1 cellular context compared by ENCODE assay signal in genomic region chr5:140401362-140402257, GRCh38.
TF ChIP-seq lines count a peak whose summit lies in the region.

Gene ANKHD1, plus strand, starts transcription at chr5:140401833. Its CDS starts 135 bp downstream, at chr5:140401968.

TF ChIP-seq in HepG2, 621 proteins besides CTCF, POLR2A, EP300 and RAD21 (continued from another document and continues in another):
- TF ChIP-seq FOXO1 (CRISPR knock-in tag; IDR thresholded peaks at IDR 0.05) (no peak), MEF2D (CRISPR knock-in tag; IDR thresholded peaks at IDR 0.05) (no peak), TGIF2 (CRISPR knock-in tag; IDR thresholded peaks at IDR 0.05) (peak; percentile 72), TRAFD1 (CRISPR knock-in tag; IDR thresholded peaks at IDR 0.05; ENCODE audit: borderline replicate concordance) (no peak), BORCS8-MEF2B (CRISPR knock-in tag; IDR thresholded peaks at IDR 0.05) (no peak), ZNF616 (CRISPR knock-in tag; IDR thresholded peaks at IDR 0.05; ENCODE audit: low read depth) (no peak), ZNF790 (CRISPR knock-in tag; IDR thresholded peaks at IDR 0.05; ENCODE audit: borderline replicate concordance) (no peak; the same call in 1 of the 2 replicates), ZNF510 (CRISPR knock-in tag; IDR thresholded peaks at IDR 0.05; ENCODE audit: low read depth) (no peak), XRCC5 (optimal IDR thresholded peaks at IDR 0.05; ENCODE audit: low read length) (no peak), ELK4 (CRISPR knock-in tag; IDR thresholded peaks at IDR 0.05; ENCODE audit: borderline replicate concordance) (no peak), MTF2 (CRISPR knock-in tag; IDR thresholded peaks at IDR 0.05; ENCODE audit: borderline replicate concordance) (peak; percentile 84), ZNF775 (CRISPR knock-in tag; IDR thresholded peaks at IDR 0.05; ENCODE audit: borderline replicate concordance) (peak; percentile 44; the same call in 1 of the 2 replicates), MTA1 (CRISPR knock-in tag; IDR thresholded peaks at IDR 0.05; ENCODE audit: borderline replicate concordance) (peak; percentile 34; the same call in 1 of the 2 replicates), GMEB2 (CRISPR knock-in tag; IDR thresholded peaks at IDR 0.05; ENCODE audit: low read depth) (peak; percentile 75; the same call in 1 of the 2 replicates), BCLAF1 (IDR thresholded peaks at IDR 0.05) (no peak), ATF3 (CRISPR knock-in tag; IDR thresholded peaks at IDR 0.05) (peak; percentile 45; the same call in 1 of the 2 replicates), ZNF749 (CRISPR knock-in tag; IDR thresholded peaks at IDR 0.05; ENCODE audit: borderline replicate concordance) (no peak), ZNF563 (CRISPR knock-in tag; IDR thresholded peaks at IDR 0.05) (peak; percentile 60; the same call in 1 of the 2 replicates), ZBTB1 (CRISPR knock-in tag; IDR thresholded peaks at IDR 0.05; ENCODE audit: borderline replicate concordance) (no peak), PCBP1 (IDR thresholded peaks at IDR 0.05; ENCODE audit: borderline replicate concordance, low read depth, low read length) (peak; percentile 89; the same call in 1 of the 2 replicates), ZFP36 (IDR thresholded peaks at IDR 0.05; ENCODE audit: borderline replicate concordance, low read depth, low read length, partially characterized antibody) (no peak), PCBP2 (optimal IDR thresholded peaks at IDR 0.05; ENCODE audit: low read depth, low read length, poor library complexity, severe bottlenecking) (no peak), FOSL2 (CRISPR knock-in tag; IDR thresholded peaks at IDR 0.05) (peak; percentile 48; the same call in 1 of the 2 replicates), ZNF552 (CRISPR knock-in tag; IDR thresholded peaks at IDR 0.05; ENCODE audit: borderline replicate concordance) (no peak; the same call in 1 of the 2 replicates), ZNF430 (CRISPR knock-in tag; IDR thresholded peaks at IDR 0.05) (peak; percentile 45; the same call in 1 of the 2 replicates), EED (CRISPR knock-in tag; IDR thresholded peaks at IDR 0.05) (peak; percentile 9; the same call in 1 of the 2 replicates), ARID5B (CRISPR knock-in tag; IDR thresholded peaks at IDR 0.05) (no peak), ZNF136 (CRISPR knock-in tag; IDR thresholded peaks at IDR 0.05; ENCODE audit: low read depth) (no peak), SP2 (CRISPR knock-in tag; IDR thresholded peaks at IDR 0.05) (peak; percentile 93), DMAP1 (CRISPR knock-in tag; IDR thresholded peaks at IDR 0.05) (no peak), DBP (CRISPR knock-in tag; IDR thresholded peaks at IDR 0.05; ENCODE audit: not compliant biosample characterization) (no peak), ATF7 (IDR thresholded peaks at IDR 0.05) (no peak), ATF7 (CRISPR knock-in tag; IDR thresholded peaks at IDR 0.05) (no peak), ONECUT2 (CRISPR knock-in tag; IDR thresholded peaks at IDR 0.05) (peak; percentile 21; the same call in 1 of the 2 replicates), ZNF609 (CRISPR knock-in tag; IDR thresholded peaks at IDR 0.05; ENCODE audit: borderline replicate concordance) (0 out of 2 replicates have a peak, but pooled peaks have one; percentile 16), ZNF770 (CRISPR knock-in tag; IDR thresholded peaks at IDR 0.05) (no peak), HNF4A (CRISPR knock-in tag; IDR thresholded peaks at IDR 0.05) (no peak)
